In genomic region chr2:96012086-96012813, GRCh38 we compare ENCODE assay signal across 1 cellular context. TPM values are rescaled to one million over a fixed set of nuclear protein-coding genes. Genes with fewer than 3 reads are reported as not detected.
"Had no signal": no experiment of that assay in that cellular context is flagged by ENCODE, and none has a peak within 500 bp of the region (broad histone marks: within the 10 kb centered on the region; RNA-seq: fewer than 3 reads in every experiment).

No MANE protein-coding gene starts in this region.

RNA-seq across cellular contexts. Expression of gene GPAT2, which starts 22.5 kb away (rescaled TPM):
- total RNA-seq: SJSA1 had no signal
